Comparison of ENCODE assay signal across 24 cellular contexts in genomic region chr2:170012773-170013172, GRCh38.
DNase-seq lines count a peak whose midpoint lies in the region; ATAC-seq, FAIRE-seq and TF ChIP-seq lines count a peak whose summit lies in the region.
"Had no signal": no experiment of that assay in that cellular context is flagged by ENCODE, and none has a peak within 500 bp of the region (broad histone marks: within the 10 kb centered on the region; RNA-seq: fewer than 3 reads in every experiment).

No MANE protein-coding gene starts in this region.

- no peaks in the 10 kb centered on the region for H3K4me1 ChIP-seq in A549
- H3K4me1 ChIP-seq: SJSA1 had no signal

- no peak for TF ChIP-seq EP300 in A549 (IDR thresholded peaks at IDR 0.05)

- H3K27ac Mint-ChIP-seq in activated T-helper 17 cell treated with anti-CD3 and anti-CD28 coated beads, Interleukin-2, amount 50 U/mL, for 72 hours = no peak overlapping the region

- H3K36me3 Mint-ChIP-seq in activated T-helper 17 cell treated with anti-CD3 and anti-CD28 coated beads, Interleukin-2, amount 50 U/mL, for 72 hours (ENCODE audit: low read depth) = peaks cover 22% of the 10 kb centered on the region

- DNase-seq in A549 (ENCODE audit: low read depth in 1 of 2, low spot score in 1 of 2) (no peak), OCI-M1 (lab: John Stamatoyannopoulos, UW) (peak; percentile 51), fibroblast of villous mesenchyme (ENCODE audit: low read depth) (no peak), GM19238 (ENCODE audit: insufficient read length, low spot score) (no peak)
- no peak for DNase-seq in stimulated activated CD4-positive, alpha-beta T cell treated with anti-CD3 and anti-CD28 coated beads, Interleukin-15, amount 100 ng/mL, for 24 hours
- no peak for DNase-seq in stimulated activated CD4-positive, alpha-beta T cell treated with anti-CD3 and anti-CD28 coated beads, Interleukin-4, amount 100 ng/mL, for 1 hour
- DNase-seq: DMS53; GDM1; Kasumi-1; MG63; NCI-H1092 treated with DMSO at 0.1 percent for 48 hours; NCI-H146; NCI-H2029; NCI-H2227 treated with DMSO at 0.1 percent for 48 hours; NCI-H510A treated with DMSO at 0.1 percent for 48 hours; NCI-H748 treated with DMSO at 0.1 percent for 48 hours; NK-92 treated with Interleukin-12 subunit alpha and Interleukin-12 subunit beta, amount 100 ng/mL, for 24 hours had no signal

- 0 out of 6 replicates have a peak, but pooled peaks have one; percentile 44 to 64 for ATAC-seq in A549
- no peak for ATAC-seq in activated T-helper 17 cell treated with anti-CD3 and anti-CD28 coated beads, Interleukin-2, amount 50 U/mL, for 72 hours (replicated peaks)
- ATAC-seq: GM12878 had no signal

- 81% methylated on average over 4 of the region's 4 CpGs for whole genome bisulfite sequencing in A549 (ENCODE audit: missing lambda C conversion rate)

- no peak overlapping the region for H3K4me3 Mint-ChIP-seq in activated T-helper 17 cell treated with anti-CD3 and anti-CD28 coated beads, Interleukin-2, amount 50 U/mL, for 72 hours

- no peaks in the 10 kb centered on the region for H3K27me3 Mint-ChIP-seq in activated T-helper 17 cell treated with anti-CD3 and anti-CD28 coated beads, Interleukin-2, amount 50 U/mL, for 72 hours

- POLR2A ChIA-PET in A549 (lab: Yijun Ruan, JAX) = no interaction called here

- TF ChIP-seq RAD21 in A549 (conservative IDR thresholded peaks at IDR 0.05 in 1 of 2, IDR thresholded peaks at IDR 0.05 in 1 of 2) = no peak

- TF ChIP-seq CTCF in A549 (IDR thresholded peaks at IDR 0.05) = no peak
- peak; percentile 14 for TF ChIP-seq CTCF in GM12873 (IDR thresholded peaks at IDR 0.05; ENCODE audit: insufficient read depth, low read depth, low read length, missing control alignments)
- TF ChIP-seq CTCF in fibroblast of villous mesenchyme (IDR thresholded peaks at IDR 0.05; ENCODE audit: insufficient read depth, low read depth, low read length) = peak; percentile 4

- TF ChIP-seq POLR2A in A549 (IDR thresholded peaks at IDR 0.05; ENCODE audit: low read length) = no peak

- no peak overlapping the region for H3K4me2 ChIP-seq in A549

- H3K4me1 Mint-ChIP-seq in activated T-helper 17 cell treated with anti-CD3 and anti-CD28 coated beads, Interleukin-2, amount 50 U/mL, for 72 hours = no peaks in the 10 kb centered on the region

- no peak overlapping the region for H3K27ac ChIP-seq in A549
- H3K27ac ChIP-seq: C4-2B, SJSA1 had no signal

- H3K4me3 ChIP-seq in A549 (no peak overlapping the region), fibroblast of villous mesenchyme (ENCODE audit: low read depth, low read length) (no peak overlapping the region)
- H3K4me3 ChIP-seq: GM12878, MG63, SJSA1 had no signal

- no peak for FAIRE-seq in A549 (lab: Jason Lieb, UNC)
- FAIRE-seq: GM12878, H1, RCC 7860 had no signal

- H3K9me3 ChIP-seq in A549 = no peaks in the 10 kb centered on the region
- H3K9me3 ChIP-seq: MG63, SJSA1 had no signal

- no peaks in the 10 kb centered on the region for H3K9me3 Mint-ChIP-seq in activated T-helper 17 cell treated with anti-CD3 and anti-CD28 coated beads, Interleukin-2, amount 50 U/mL, for 72 hours

- CTCF ChIA-PET in A549 (lab: Yijun Ruan, JAX) = interaction anchor here (0.7 kb wide), 1 partner anchor 26 kb away, joined by 4 read pairs; no protein-coding TSS in a partner anchor

TF ChIP-seq in A549, 52 proteins besides CTCF, POLR2A, EP300 and RAD21:
- TF ChIP-seq RCOR1 (IDR thresholded peaks at IDR 0.05; ENCODE audit: low read depth, low read length) (no peak), HDAC2 (IDR thresholded peaks at IDR 0.05) (no peak), KDM5A (IDR thresholded peaks at IDR 0.05) (no peak), ZSCAN20 (CRISPR knock-in tag; IDR thresholded peaks at IDR 0.05) (no peak), SMC3 (IDR thresholded peaks at IDR 0.05) (no peak), FOXS1 (CRISPR knock-in tag; IDR thresholded peaks at IDR 0.05) (no peak), CHD2 (IDR thresholded peaks at IDR 0.05; ENCODE audit: low read length, partially characterized antibody) (no peak), ELK1 (IDR thresholded peaks at IDR 0.05; ENCODE audit: low read depth, low read length) (no peak), HEYL (CRISPR knock-in tag; IDR thresholded peaks at IDR 0.05) (no peak), MAZ (IDR thresholded peaks at IDR 0.05; ENCODE audit: borderline replicate concordance, low read depth, low read length) (no peak), ZNF302 (CRISPR knock-in tag; IDR thresholded peaks at IDR 0.05) (no peak), EHF (CRISPR knock-in tag; IDR thresholded peaks at IDR 0.05) (no peak), GATA3 (IDR thresholded peaks at IDR 0.05; ENCODE audit: borderline replicate concordance) (no peak)
- TF ChIP-seq, protein P1, sequence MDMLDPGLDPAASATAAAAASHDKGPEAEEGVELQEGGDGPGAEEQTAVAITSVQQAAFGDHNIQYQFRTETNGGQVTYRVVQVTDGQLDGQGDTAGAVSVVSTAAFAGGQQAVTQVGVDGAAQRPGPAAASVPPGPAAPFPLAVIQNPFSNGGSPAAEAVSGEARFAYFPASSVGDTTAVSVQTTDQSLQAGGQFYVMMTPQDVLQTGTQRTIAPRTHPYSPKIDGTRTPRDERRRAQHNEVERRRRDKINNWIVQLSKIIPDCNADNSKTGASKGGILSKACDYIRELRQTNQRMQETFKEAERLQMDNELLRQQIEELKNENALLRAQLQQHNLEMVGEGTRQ (IDR thresholded peaks at IDR 0.05) = no peak
- TF ChIP-seq, protein P2, sequence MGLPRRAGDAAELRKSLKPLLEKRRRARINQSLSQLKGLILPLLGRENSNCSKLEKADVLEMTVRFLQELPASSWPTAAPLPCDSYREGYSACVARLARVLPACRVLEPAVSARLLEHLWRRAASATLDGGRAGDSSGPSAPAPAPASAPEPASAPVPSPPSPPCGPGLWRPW (IDR thresholded peaks at IDR 0.05) = no peak
TF ChIP-seq in A549: peak in this region for 0.
